34 cellular contexts compared by ENCODE assay signal in genomic region chr9:103485138-103485537, GRCh38.
"Had no signal": no experiment of that assay in that cellular context is flagged by ENCODE, and none has a peak within 500 bp of the region (broad histone marks: within the 10 kb centered on the region; RNA-seq: fewer than 3 reads in every experiment).

No MANE protein-coding gene starts in this region.

- H3K27me3 ChIP-seq: MG63 had no signal

- H3K27ac ChIP-seq: KMS-11 had no signal

- H3K9me3 ChIP-seq: MG63 had no signal

- H3K9ac ChIP-seq: KMS-11 had no signal

- DNase-seq: Karpas-422, Kasumi-1, MG63, MM.1S, MV-4-11, NCI-H1048, NCI-H1092, NCI-H1092 treated with DMSO at 0.1 percent for 48 hours, NCI-H1105, NCI-H1105 treated with DMSO at 0.1 percent for 48 hours, NCI-H1417, NCI-H1417 treated with DMSO at 0.1 percent for 48 hours, NCI-H1436, NCI-H1436 treated with DMSO at 0.1 percent for 48 hours, NCI-H146, NCI-H1694, NCI-H1694 treated with DMSO at 0.1 percent for 48 hours, NCI-H187, NCI-H187 treated with DMSO at 0.1 percent for 48 hours, NCI-H1930, NCI-H2029, NCI-H2029 treated with DMSO at 0.1 percent for 48 hours, NCI-H2081, NCI-H2081 treated with DMSO at 0.1 percent for 48 hours, NCI-H2107, NCI-H2171, NCI-H2171 treated with DMSO at 0.1 percent for 48 hours, NCI-H2227 treated with DMSO at 0.1 percent for 48 hours, NCI-H226, NCI-H345, NCI-H446, NCI-H446 treated with DMSO at 0.1 percent for 48 hours, NCI-H510A had no signal

- H3K4me3 ChIP-seq: MG63 had no signal

- H3K36me3 ChIP-seq: MG63 had no signal
